ENCODE assay signal across 2 cellular contexts in genomic region chr1:172401907-172402306, GRCh38.
TF ChIP-seq lines count a peak whose summit lies in the region.

No MANE protein-coding gene starts in this region.

TF ChIP-seq in Ishikawa, 13 proteins besides CTCF, POLR2A, EP300 and RAD21:
- TF ChIP-seq USF1 (IDR thresholded peaks at IDR 0.05) (no peak), TAF1 (IDR thresholded peaks at IDR 0.05; ENCODE audit: low read depth) (no peak), EGR1 (IDR thresholded peaks at IDR 0.05) (no peak), NFIC (IDR thresholded peaks at IDR 0.05) (no peak)

TF ChIP-seq in GM12878, 131 proteins besides CTCF, POLR2A, EP300 and RAD21:
- TF ChIP-seq PBX3 (IDR thresholded peaks at IDR 0.05; ENCODE audit: insufficient replicate concordance, low read depth, low read length) (no peak), IRF3 (IDR thresholded peaks at IDR 0.05) (no peak), MAX (IDR thresholded peaks at IDR 0.05; ENCODE audit: low read depth, low read length) (no peak), ZBED1 (IDR thresholded peaks at IDR 0.05; ENCODE audit: borderline replicate concordance) (no peak), KLF5 (IDR thresholded peaks at IDR 0.05; ENCODE audit: partially characterized antibody) (no peak), E2F4 (IDR thresholded peaks at IDR 0.05; ENCODE audit: low read depth, low read length) (no peak), IKZF2 (IDR thresholded peaks at IDR 0.05) (no peak), EED (IDR thresholded peaks at IDR 0.05; ENCODE audit: low read depth) (no peak), RELA (IDR thresholded peaks at IDR 0.05; ENCODE audit: borderline replicate concordance, partially characterized antibody) (no peak)
TF ChIP-seq in GM12878: peak in this region for 0.
